ENCODE assay signal across 26 cellular contexts in genomic region chrX:153736871-153737441, GRCh38. TPM values are rescaled to one million over a fixed set of nuclear protein-coding genes. Genes with fewer than 3 reads are reported as not detected.
"Had no signal": no experiment of that assay in that cellular context is flagged by ENCODE, and none has a peak within 500 bp of the region (broad histone marks: within the 10 kb centered on the region; RNA-seq: fewer than 3 reads in every experiment).

No MANE protein-coding gene starts in this region.

- DNase-seq: activated CD4-positive, alpha-beta T cell treated with anti-CD3 and anti-CD28 coated beads for 36 hours; activated CD4-positive, alpha-beta T cell treated with anti-CD3 and anti-CD28 coated beads, Interleukin-2, amount 50 U/mL, for 48 hours; activated CD8-positive, alpha-beta memory T cell treated with anti-CD3 and anti-CD28 coated beads, Interleukin-2, amount 10 ng/mL, durations not matched to agents 7 days and 5 days; activated naive CD4-positive, alpha-beta T cell; activated naive CD8-positive, alpha-beta T cell treated with anti-CD3 and anti-CD28 coated beads for 36 hours; activated T-cell treated with anti-CD3 and anti-CD28 coated beads, Interleukin-2, amount 50 U/mL, for 1 hour; amniotic stem cell; body of pancreas; dermis blood vessel endothelial cell; effector memory CD4-positive, alpha-beta T cell; heart right ventricle; immature natural killer cell; kidney glomerular epithelial cell; left ventricle myocardium inferior; naive thymus-derived CD8-positive, alpha-beta T cell; ovary; psoas muscle; stimulated activated CD4-positive, alpha-beta T cell treated with anti-CD3 and anti-CD28 coated beads, Interleukin-4, amount 100 ng/mL, for 1 hour; testis had no signal

- H3K4me1 ChIP-seq: body of pancreas, esophagus muscularis mucosa, gastroesophageal sphincter, left ventricle myocardium inferior, psoas muscle, testis had no signal

- H3K4me3 Mint-ChIP-seq: activated CD4-positive, alpha-beta T cell treated with anti-CD3 and anti-CD28 coated beads for 36 hours; activated CD8-positive, alpha-beta memory T cell treated with anti-CD3 and anti-CD28 coated beads, Interleukin-2, amount 10 ng/mL, durations not matched to agents 7 days and 5 days; activated naive CD8-positive, alpha-beta T cell treated with anti-CD3 and anti-CD28 coated beads for 36 hours; activated T-helper 17 cell treated with anti-CD3 and anti-CD28 coated beads, Interleukin-2, amount 50 U/mL, for 72 hours; immature natural killer cell; naive thymus-derived CD8-positive, alpha-beta T cell; type B pancreatic cell; WTC11 had no signal

- H3K36me3 ChIP-seq: ovary had no signal

- H3K27ac Mint-ChIP-seq: activated CD4-positive, alpha-beta T cell treated with anti-CD3 and anti-CD28 coated beads for 36 hours; activated CD8-positive, alpha-beta memory T cell treated with anti-CD3 and anti-CD28 coated beads, Interleukin-2, amount 10 ng/mL, durations not matched to agents 7 days and 5 days; activated T-helper 17 cell treated with anti-CD3 and anti-CD28 coated beads, Interleukin-2, amount 50 U/mL, for 72 hours; immature natural killer cell; type B pancreatic cell; WTC11 had no signal

- H3K4me3 ChIP-seq: body of pancreas, esophagus muscularis mucosa, gastroesophageal sphincter, heart right ventricle, left ventricle myocardium inferior, ovary, psoas muscle, testis had no signal

- H3K9me3 Mint-ChIP-seq: activated naive CD8-positive, alpha-beta T cell treated with anti-CD3 and anti-CD28 coated beads for 36 hours; activated T-helper 17 cell treated with anti-CD3 and anti-CD28 coated beads, Interleukin-2, amount 50 U/mL, for 72 hours; immature natural killer cell; type B pancreatic cell had no signal

- H3K27me3 Mint-ChIP-seq: activated CD4-positive, alpha-beta T cell treated with anti-CD3 and anti-CD28 coated beads for 36 hours; activated CD8-positive, alpha-beta memory T cell treated with anti-CD3 and anti-CD28 coated beads, Interleukin-2, amount 10 ng/mL, durations not matched to agents 7 days and 5 days; activated naive CD8-positive, alpha-beta T cell treated with anti-CD3 and anti-CD28 coated beads for 36 hours; activated T-helper 17 cell treated with anti-CD3 and anti-CD28 coated beads, Interleukin-2, amount 50 U/mL, for 72 hours; naive thymus-derived CD8-positive, alpha-beta T cell; type B pancreatic cell had no signal

- H3K27me3 ChIP-seq: body of pancreas, esophagus muscularis mucosa, gastroesophageal sphincter, heart right ventricle, ovary, testis had no signal

- H3K36me3 Mint-ChIP-seq: type B pancreatic cell had no signal

- ATAC-seq: activated CD4-positive, alpha-beta T cell treated with anti-CD3 and anti-CD28 coated beads for 36 hours; activated CD8-positive, alpha-beta memory T cell treated with anti-CD3 and anti-CD28 coated beads, Interleukin-2, amount 10 ng/mL, durations not matched to agents 7 days and 5 days; activated T-helper 17 cell treated with anti-CD3 and anti-CD28 coated beads, Interleukin-2, amount 50 U/mL, for 72 hours; body of pancreas; heart right ventricle; naive thymus-derived CD8-positive, alpha-beta T cell; psoas muscle; right cardiac atrium; WTC11 had no signal

- H3K9me3 ChIP-seq: body of pancreas, gastroesophageal sphincter, heart right ventricle, left ventricle myocardium inferior, ovary, psoas muscle, testis had no signal

- H3K27ac ChIP-seq: body of pancreas, esophagus muscularis mucosa, gastroesophageal sphincter, heart right ventricle, left ventricle myocardium inferior, ovary, psoas muscle, testis had no signal

- FAIRE-seq: endothelial cell of umbilical vein had no signal

RNA-seq across cellular contexts. Expression of gene PLXNB3, which starts 27.1 kb away (rescaled TPM):
- polyA plus RNA-seq: immature natural killer cell; naive thymus-derived CD8-positive, alpha-beta T cell had no signal

RNA-seq across cellular contexts. Expression of gene SRPK3, which starts 43.9 kb away (rescaled TPM):
- total RNA-seq: activated CD4-positive, alpha-beta T cell treated with anti-CD3 and anti-CD28 coated beads for 36 hours; activated CD8-positive, alpha-beta memory T cell treated with anti-CD3 and anti-CD28 coated beads, Interleukin-2, amount 10 ng/mL, durations not matched to agents 7 days and 5 days; activated naive CD8-positive, alpha-beta T cell treated with anti-CD3 and anti-CD28 coated beads for 36 hours; activated T-helper 17 cell treated with anti-CD3 and anti-CD28 coated beads, Interleukin-2, amount 50 U/mL, for 72 hours; body of pancreas; naive thymus-derived CD8-positive, alpha-beta T cell; WTC11 had no signal
- polyA plus RNA-seq: immature natural killer cell; naive thymus-derived CD8-positive, alpha-beta T cell had no signal
